13 cellular contexts compared by ENCODE assay signal in the genomic region with DNA sequence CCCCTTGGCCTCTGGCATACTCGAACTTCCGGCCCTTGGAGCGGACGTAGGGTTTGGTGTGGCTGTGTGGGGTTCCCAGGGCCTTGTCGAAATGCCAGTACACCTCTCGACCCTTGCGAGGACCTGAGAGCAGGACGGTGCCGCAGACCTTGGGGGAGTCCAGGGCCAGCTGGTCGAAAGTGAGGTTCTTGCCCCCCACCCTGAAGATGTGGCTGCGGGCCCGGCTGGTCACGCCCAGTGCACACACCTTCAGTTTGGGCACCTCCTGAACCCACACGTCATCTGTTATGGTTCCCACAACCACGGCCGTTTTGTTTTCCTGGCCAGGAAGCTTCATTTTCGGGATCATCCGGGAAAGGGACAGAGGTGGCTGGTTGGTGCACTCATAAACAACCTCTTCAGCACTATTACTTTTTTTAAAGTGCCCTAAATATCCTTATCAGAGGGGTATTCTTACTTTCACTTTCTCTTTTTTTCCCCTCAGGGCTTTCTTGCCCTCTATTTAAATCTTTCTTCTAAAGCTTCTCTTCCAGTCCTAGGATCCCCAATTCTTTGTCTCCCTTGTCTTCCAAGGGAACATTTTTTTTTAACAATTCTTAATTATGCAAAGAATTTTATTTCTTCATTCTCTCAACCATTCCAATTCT. TPM values are rescaled to one million over a fixed set of nuclear protein-coding genes. Genes with fewer than 3 reads are reported as not detected.
A peak's percentile ranks its signal among the peaks of the same experiment; 100 is the strongest.
DNase-seq lines count a peak whose midpoint lies in the region; ATAC-seq and TF ChIP-seq lines count a peak whose summit lies in the region.
"Had no signal": no experiment of that assay in that cellular context is flagged by ENCODE, and none has a peak within 500 bp of the region (broad histone marks: within the 10 kb centered on the region; RNA-seq: fewer than 3 reads in every experiment).

No MANE protein-coding gene starts in this region.

- peaks cover 33% of the 10 kb centered on the region for H3K4me1 Mint-ChIP-seq in activated T-cell treated with anti-CD3 and anti-CD28 coated beads, Interleukin-2, amount 50 U/mL, for 72 hours (ENCODE audit: low read depth)

- 67 to 78% methylated on average over 9 to 18 of the region's 18 CpGs for WGBS in transverse colon (ENCODE audit: low coverage in 1 of 2), 2 donors

- H3K4me3 ChIP-seq in transverse colon (peak overlapping the region in 1 of 4 donors; percentile 18), WERI-Rb-1 (ENCODE audit: low read depth, low read length) (no peak overlapping the region)
- H3K4me3 ChIP-seq: SJSA1 had no signal

- H3K4me1 ChIP-seq in transverse colon, result peaks cover 0 to 18% (median 9%) of the 10 kb centered on the region in 4 donors

- TF ChIP-seq EP300 in transverse colon (IDR thresholded peaks at IDR 0.05; ENCODE audit: low read depth), result no peak

- no peak for ATAC-seq in activated T-cell treated with anti-CD3 and anti-CD28 coated beads, Interleukin-2, amount 50 U/mL, for 72 hours (replicated peaks in 1 of 2)
- ATAC-seq in left colon, result peak; percentile 40

- H3K27ac Mint-ChIP-seq in activated T-cell treated with anti-CD3 and anti-CD28 coated beads, Interleukin-2, amount 50 U/mL, for 72 hours, result peak overlapping the region; percentile 85

- DNase-seq in activated T-cell treated with anti-CD3 and anti-CD28 coated beads, Interleukin-2, amount 50 U/mL, for 72 hours, result peak in 1 of 2 donors; percentile 4
- no peak for DNase-seq in activated T-cell treated with anti-CD3 and anti-CD28 coated beads, Interleukin-2, amount 50 U/mL, for 48 hours
- peak; percentile 58 for DNase-seq in RPMI7951 (ENCODE audit: low read depth)
- DNase-seq in left colon, result peak in 1 of 2 donors; percentile 29
- peak; percentile 20 for DNase-seq in transverse colon
- DNase-seq in cortex of kidney (lab: John Stamatoyannopoulos, UW), result no peak
- DNase-seq in activated CD8-positive, alpha-beta memory T cell treated with anti-CD3 and anti-CD28 coated beads, Interleukin-2, amount 50 U/mL, for 4 hours, result no peak
- no peak for DNase-seq in WERI-Rb-1
- DNase-seq: activated effector memory CD4-positive, alpha-beta T cell treated with anti-CD3 and anti-CD28 coated beads, Interleukin-2, amount 50 U/mL, for 16 hours; effector CD8-positive, alpha-beta T cell; NCI-H1694; retina had no signal

- H3K27ac ChIP-seq in transverse colon (peak overlapping the region in 2 of 4 donors; percentile 12 to 53), WERI-Rb-1 (no peak overlapping the region)
- H3K27ac ChIP-seq: SJSA1 had no signal

- H3K36me3 ChIP-seq in transverse colon (no peaks in the 10 kb centered on the region), WERI-Rb-1 (no peaks in the 10 kb centered on the region)
- H3K36me3 ChIP-seq: SJSA1 had no signal

- in situ Hi-C loops in transverse colon (cut with MboI; ENCODE audit: low pct_ligation_motif_present in 1 of 4, low pct_unique_long_range_greater_than_20kb in 1 of 4, low sequenced_read_pairs in 3 of 4), result no loop called here

- TF ChIP-seq CTCF in transverse colon (IDR thresholded peaks at IDR 0.05) (no peak), WERI-Rb-1 (IDR thresholded peaks at IDR 0.05; ENCODE audit: low read depth, low read length) (no peak)

- peaks cover 9 to 11% of the 10 kb centered on the region in 2 donors for H3K36me3 Mint-ChIP-seq in activated T-cell treated with anti-CD3 and anti-CD28 coated beads, Interleukin-2, amount 50 U/mL, for 72 hours (ENCODE audit: insufficient read depth in 2 of 2)

- H3K9me3 Mint-ChIP-seq in activated T-cell treated with anti-CD3 and anti-CD28 coated beads, Interleukin-2, amount 50 U/mL, for 72 hours, result peaks cover 0 to 4% of the 10 kb centered on the region in 2 donors

- H3K9me3 ChIP-seq in transverse colon, result no peaks in the 10 kb centered on the region
- H3K9me3 ChIP-seq in WERI-Rb-1 (ENCODE audit: severe bottlenecking), result peaks cover 2% of the 10 kb centered on the region
- H3K9me3 ChIP-seq: SJSA1 had no signal

- H3K27me3 Mint-ChIP-seq in activated T-cell treated with anti-CD3 and anti-CD28 coated beads, Interleukin-2, amount 50 U/mL, for 72 hours (ENCODE audit: low read depth), result no peaks in the 10 kb centered on the region

- no peaks in the 10 kb centered on the region for H3K27me3 ChIP-seq in transverse colon
- no peaks in the 10 kb centered on the region for H3K27me3 ChIP-seq in WERI-Rb-1 (ENCODE audit: insufficient read depth, low read depth, severe bottlenecking)
- H3K27me3 ChIP-seq: SJSA1 had no signal

- TF ChIP-seq POLR2A in transverse colon (IDR thresholded peaks at IDR 0.05), result no peak

- intact Hi-C loops in left colon (cut with DNase I, micrococcal nuclease), result no loop called here
- intact Hi-C loops in transverse colon (cut with DNase I; ENCODE audit: low total_unique reads), result no loop called here

- peak overlapping the region; percentile 56 to 74 for H3K4me3 Mint-ChIP-seq in activated T-cell treated with anti-CD3 and anti-CD28 coated beads, Interleukin-2, amount 50 U/mL, for 72 hours

RNA-seq across cellular contexts. Expression of gene FAM3C, which starts 44.9 kb away (rescaled TPM):
- 10 to 100 TPM; 22.2 to 27.1 TPM for total RNA-seq in activated T-cell treated with anti-CD3 and anti-CD28 coated beads, Interleukin-2, amount 50 U/mL, for 72 hours
- 51.1 and 61.3 TPM in 2 replicates for total RNA-seq in RPMI7951 (2014; rRNA removed; shearing (Covaris generic))
- total RNA-seq in left colon (10 to 100 TPM; 46.4 to 51.7 TPM), transverse colon (10 to 100 TPM in 3 of 4 donors, 1 to 10 TPM in 1; 9.0 to 48.9 (median 33.6) TPM)

Comparison
In these comparisons a context has a peak if more than half of its experiments do, and no peak if none do; other contexts are left out.
1. DNase-seq: peak in RPMI7951 (single experiment) and transverse colon (single experiment); none in activated T-cell treated with anti-CD3 and anti-CD28 coated beads, Interleukin-2, amount 50 U/mL, for 48 hours (0 of 2), cortex of kidney (single experiment), activated CD8-positive, alpha-beta memory T cell treated with anti-CD3 and anti-CD28 coated beads, Interleukin-2, amount 50 U/mL, for 4 hours (single experiment) and WERI-Rb-1 (single experiment).